Comparison of ENCODE assay signal across 1 cellular context in genomic region chr1:188689542-188689941, GRCh38.
TF ChIP-seq lines count a peak whose summit lies in the region.

No MANE protein-coding gene starts in this region.

TF ChIP-seq in H1, 55 proteins besides CTCF, POLR2A, EP300 and RAD21:
- TF ChIP-seq ZNF274 (IDR thresholded peaks at IDR 0.05; ENCODE audit: borderline replicate concordance, extremely low read depth, low read length) (no peak), SP1 (IDR thresholded peaks at IDR 0.05; ENCODE audit: low read depth, low read length) (no peak), NANOG (IDR thresholded peaks at IDR 0.05; ENCODE audit: insufficient read depth, low read depth, low read length, poor library complexity, severe bottlenecking) (no peak), SP4 (IDR thresholded peaks at IDR 0.05; ENCODE audit: low read length) (no peak), SIN3A (conservative IDR thresholded peaks at IDR 0.05 in 1 of 2, IDR thresholded peaks at IDR 0.05 in 1 of 2; ENCODE audit: low read depth in 1 of 2, low read length in 2 of 2) (no peak)
